In genomic region chr2:61636686-61637085, GRCh38 we compare ENCODE assay signal across 2 cellular contexts.
TF ChIP-seq lines count a peak whose summit lies in the region.

No MANE protein-coding gene starts in this region.

TF ChIP-seq in HEK293, 187 proteins besides CTCF, POLR2A, EP300 and RAD21:
- TF ChIP-seq SCRT1 (tag by site-specific recombination; IDR thresholded peaks at IDR 0.05; ENCODE audit: borderline replicate concordance) (0 out of 2 replicates have a peak, but pooled peaks have one; percentile 19), PRDM6 (tag by site-specific recombination; IDR thresholded peaks at IDR 0.05) (no peak)
TF ChIP-seq in HEK293: peak in this region for 1.

TF ChIP-seq in K562, 482 proteins besides CTCF, POLR2A, EP300 and RAD21 (continued from another document):
- no peak for TF ChIP-seq ZC3H11A (IDR thresholded peaks at IDR 0.05; ENCODE audit: low read depth, low read length)
